1 cellular context compared by ENCODE assay signal in the genomic region with DNA sequence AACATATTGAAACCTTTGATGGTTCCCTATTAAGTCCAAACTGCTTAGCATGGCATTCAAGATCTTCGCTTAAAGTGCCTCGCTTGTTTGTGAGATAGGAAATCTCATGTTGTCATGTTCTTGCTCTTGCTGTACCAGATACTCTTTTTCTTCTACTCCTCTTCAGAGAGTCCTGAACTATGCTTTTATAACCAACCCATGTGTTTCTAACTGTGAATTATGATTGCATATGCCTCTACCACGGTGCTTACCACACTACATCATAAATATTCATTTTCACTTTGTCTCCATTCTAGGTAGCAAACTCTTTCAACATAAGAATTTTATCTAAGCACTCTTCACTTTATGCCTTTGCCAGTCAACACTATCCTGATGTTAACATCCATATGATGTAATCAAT.
TF ChIP-seq lines count a peak whose summit lies in the region.

No MANE protein-coding gene starts in this region.

TF ChIP-seq in HepG2, 621 proteins besides CTCF, POLR2A, EP300 and RAD21:
- TF ChIP-seq ATF7 (IDR thresholded peaks at IDR 0.05) (peak; percentile 53; the same call in 1 of the 2 replicates), ATF7 (CRISPR knock-in tag; IDR thresholded peaks at IDR 0.05) (no peak), ELF1 (CRISPR knock-in tag; IDR thresholded peaks at IDR 0.05) (no peak), ELF4 (CRISPR knock-in tag; IDR thresholded peaks at IDR 0.05; ENCODE audit: borderline replicate concordance) (no peak), TSC22D2 (CRISPR knock-in tag; IDR thresholded peaks at IDR 0.05; ENCODE audit: borderline replicate concordance) (no peak), MNT (IDR thresholded peaks at IDR 0.05) (peak; percentile 12; the same call in 1 of the 2 replicates)
